ENCODE assay signal across 16 cellular contexts in the genomic region with DNA sequence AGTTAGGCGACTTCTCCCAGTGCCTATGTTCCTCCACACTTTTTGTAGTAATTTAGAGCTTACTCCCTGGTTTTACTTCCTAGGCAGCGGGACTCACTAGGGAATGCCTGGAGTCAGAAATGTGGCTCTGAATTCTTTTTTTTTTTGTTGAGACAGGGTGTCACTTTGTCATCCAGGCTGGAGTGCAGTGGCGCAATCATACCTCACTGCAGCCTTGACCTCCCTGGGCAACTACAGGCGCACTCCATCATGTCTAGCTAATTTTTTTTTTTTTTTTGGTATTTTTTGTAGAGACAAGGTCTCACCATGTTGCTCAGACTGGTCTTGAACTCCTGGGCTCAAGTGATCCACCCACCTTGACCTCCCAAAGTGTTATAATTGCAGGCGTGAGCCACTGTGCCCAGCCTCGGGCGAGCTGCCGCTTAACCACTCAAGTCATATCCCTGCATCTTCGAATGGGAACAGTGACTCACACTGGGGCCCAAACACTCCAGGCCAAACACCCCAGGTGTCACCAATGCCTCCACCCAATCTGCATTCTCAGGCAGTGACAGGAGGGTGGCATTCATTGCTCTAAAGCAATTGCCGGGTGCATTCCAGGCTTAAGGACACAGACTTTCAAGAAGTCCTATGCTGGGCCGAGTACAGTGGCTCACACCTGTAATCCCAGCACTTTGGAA. TPM values are rescaled to one million over a fixed set of nuclear protein-coding genes. Genes with fewer than 3 reads are reported as not detected.
DNase-seq lines count a peak whose midpoint lies in the region; ATAC-seq and TF ChIP-seq lines count a peak whose summit lies in the region.
"Had no signal": no experiment of that assay in that cellular context is flagged by ENCODE, and none has a peak within 500 bp of the region (broad histone marks: within the 10 kb centered on the region; RNA-seq: fewer than 3 reads in every experiment).

No MANE protein-coding gene starts in this region.

- no peak overlapping the region for H3K9ac ChIP-seq in smooth muscle cell (ENCODE audit: low read depth)

- H3K79me2 ChIP-seq in smooth muscle cell (ENCODE audit: low read depth): peaks cover 6% of the 10 kb centered on the region

- no peaks in the 10 kb centered on the region for H3K27me3 Mint-ChIP-seq in activated T-cell treated with anti-CD3 and anti-CD28 coated beads, Interleukin-2, amount 50 U/mL, for 24 hours
- no peaks in the 10 kb centered on the region for H3K27me3 Mint-ChIP-seq in central memory CD8-positive, alpha-beta T cell
- H3K27me3 Mint-ChIP-seq: activated B cell treated with CpG ODN at 0.5 μM for 24 hours; CD4-positive, CD25-positive, alpha-beta regulatory T cell had no signal

- H3K4me3 Mint-ChIP-seq in activated T-cell treated with anti-CD3 and anti-CD28 coated beads, Interleukin-2, amount 50 U/mL, for 24 hours: no peak overlapping the region
- no peak overlapping the region for H3K4me3 Mint-ChIP-seq in central memory CD8-positive, alpha-beta T cell
- H3K4me3 Mint-ChIP-seq: activated B cell treated with CpG ODN at 0.5 μM for 24 hours; CD4-positive, CD25-positive, alpha-beta regulatory T cell; mesothelial cell of epicardium had no signal

- no peak for ATAC-seq in central memory CD8-positive, alpha-beta T cell (replicated peaks; ENCODE audit: extremely low read depth, poor library complexity, severe bottlenecking)
- no peak for ATAC-seq in HG03460 (IDR thresholded peaks at IDR 0.05; ENCODE audit: unreplicated experiment)
- ATAC-seq in Right ventricle myocardium superior (ENCODE audit: poor library complexity): no peak

- H3F3A ChIP-seq in smooth muscle cell (ENCODE audit: low read depth): peaks cover 13% of the 10 kb centered on the region

- H3K4me3 ChIP-seq in smooth muscle cell: no peak overlapping the region

- H3K4me1 ChIP-seq in smooth muscle cell (ENCODE audit: low read depth): peaks cover 4% of the 10 kb centered on the region

- peaks cover 95% of the 10 kb centered on the region for H3K36me3 Mint-ChIP-seq in activated T-cell treated with anti-CD3 and anti-CD28 coated beads, Interleukin-2, amount 50 U/mL, for 24 hours (ENCODE audit: low read depth)
- H3K36me3 Mint-ChIP-seq in central memory CD8-positive, alpha-beta T cell (ENCODE audit: insufficient read depth): peaks cover 54% of the 10 kb centered on the region

- no peaks in the 10 kb centered on the region for H3K9me3 ChIP-seq in smooth muscle cell (replicated peaks; ENCODE audit: low read depth)

- H3K27ac Mint-ChIP-seq in activated T-cell treated with anti-CD3 and anti-CD28 coated beads, Interleukin-2, amount 50 U/mL, for 24 hours: peak overlapping the region; percentile 84
- peak overlapping the region; percentile 32 for H3K27ac Mint-ChIP-seq in central memory CD8-positive, alpha-beta T cell (ENCODE audit: low read depth)
- H3K27ac Mint-ChIP-seq: activated B cell treated with CpG ODN at 0.5 μM for 24 hours, mesothelial cell of epicardium had no signal

- WGBS in smooth muscle cell (ENCODE audit: low lambda C conversion rate): 68% methylated on average over 11 of the region's 11 CpGs

- no peak for TF ChIP-seq CTCF in smooth muscle cell (IDR thresholded peaks at IDR 0.05; ENCODE audit: borderline replicate concordance, insufficient read depth, poor library complexity, severe bottlenecking)

- no peaks in the 10 kb centered on the region for H3K36me3 ChIP-seq in smooth muscle cell (ENCODE audit: low read depth)

- H3K9me3 Mint-ChIP-seq in activated T-cell treated with anti-CD3 and anti-CD28 coated beads, Interleukin-2, amount 50 U/mL, for 24 hours: no peaks in the 10 kb centered on the region
- H3K9me3 Mint-ChIP-seq in central memory CD8-positive, alpha-beta T cell: no peaks in the 10 kb centered on the region
- H3K9me3 Mint-ChIP-seq: activated B cell treated with CpG ODN at 0.5 μM for 24 hours; CD4-positive, CD25-positive, alpha-beta regulatory T cell; mesothelial cell of epicardium had no signal

- no peaks in the 10 kb centered on the region for H3K27me3 ChIP-seq in smooth muscle cell (ENCODE audit: low read depth)

- no peak overlapping the region for H3K4me2 ChIP-seq in smooth muscle cell

- H4K20me1 ChIP-seq in smooth muscle cell (ENCODE audit: low read depth): peaks cover 11% of the 10 kb centered on the region

- peak; percentile 34 for DNase-seq in activated T-cell treated with anti-CD3 and anti-CD28 coated beads, Interleukin-2, amount 50 U/mL, for 24 hours
- DNase-seq in activated T-cell treated with anti-CD3 and anti-CD28 coated beads, Interleukin-2, amount 50 U/mL, for 48 hours: no peak
- DNase-seq in M059J (ENCODE audit: low read depth) (peak; percentile 86), smooth muscle cell (lab: John Stamatoyannopoulos, UW; ENCODE audit: unreplicated experiment) (no peak), Right ventricle myocardium superior (no peak), medulla oblongata (ENCODE audit: extremely low spot score) (no peak)
- DNase-seq in central memory CD8-positive, alpha-beta T cell (ENCODE audit: low spot score in 2 of 2): no peak
- DNase-seq: activated B cell treated with CpG ODN at 0.5 μM for 24 hours; activated CD8-positive, alpha-beta memory T cell treated with anti-CD3 and anti-CD28 coated beads, Interleukin-2, amount 50 U/mL, for 48 hours; CD4-positive, CD25-positive, alpha-beta regulatory T cell; DMS79 treated with DMSO at 0.1 percent for 48 hours; glutamatergic neuron; NCI-H2107; NCI-H526 had no signal

- H2AFZ ChIP-seq in smooth muscle cell (ENCODE audit: low read depth): no peak overlapping the region

- H3K4me1 Mint-ChIP-seq in activated T-cell treated with anti-CD3 and anti-CD28 coated beads, Interleukin-2, amount 50 U/mL, for 24 hours (ENCODE audit: low read depth): peaks cover 86% of the 10 kb centered on the region
- H3K4me1 Mint-ChIP-seq in central memory CD8-positive, alpha-beta T cell: peaks cover 37% of the 10 kb centered on the region

- H3K27ac ChIP-seq in smooth muscle cell (ENCODE audit: low read depth): peak overlapping the region; percentile 76

- intact Hi-C loops in Right ventricle myocardium superior (cut with DNase I): no loop called here

RNA-seq across cellular contexts. Expression of a gene that starts 19.6 kb away (rescaled TPM):
- total RNA-seq in M059J (2014; rRNA removed; shearing (Covaris generic)): 18.6 and 32.4 TPM in 2 replicates
- total RNA-seq in smooth muscle cell (72.5 and 81.1 TPM in 2 replicates), Right ventricle myocardium superior (4.8 TPM)
- polyA plus RNA-seq in smooth muscle cell: 31.6 and 40.2 TPM in 2 replicates

Comparison
In these comparisons a context has a peak if more than half of its experiments do, and no peak if none do; other contexts are left out.
1. DNase-seq: peak in activated T-cell treated with anti-CD3 and anti-CD28 coated beads, Interleukin-2, amount 50 U/mL, for 24 hours (single experiment) and M059J (single experiment); none in activated T-cell treated with anti-CD3 and anti-CD28 coated beads, Interleukin-2, amount 50 U/mL, for 48 hours (0 of 2), central memory CD8-positive, alpha-beta T cell (0 of 2), smooth muscle cell (single experiment), Right ventricle myocardium superior (single experiment) and medulla oblongata (single experiment).